8 cellular contexts compared by ENCODE assay signal in the genomic region with DNA sequence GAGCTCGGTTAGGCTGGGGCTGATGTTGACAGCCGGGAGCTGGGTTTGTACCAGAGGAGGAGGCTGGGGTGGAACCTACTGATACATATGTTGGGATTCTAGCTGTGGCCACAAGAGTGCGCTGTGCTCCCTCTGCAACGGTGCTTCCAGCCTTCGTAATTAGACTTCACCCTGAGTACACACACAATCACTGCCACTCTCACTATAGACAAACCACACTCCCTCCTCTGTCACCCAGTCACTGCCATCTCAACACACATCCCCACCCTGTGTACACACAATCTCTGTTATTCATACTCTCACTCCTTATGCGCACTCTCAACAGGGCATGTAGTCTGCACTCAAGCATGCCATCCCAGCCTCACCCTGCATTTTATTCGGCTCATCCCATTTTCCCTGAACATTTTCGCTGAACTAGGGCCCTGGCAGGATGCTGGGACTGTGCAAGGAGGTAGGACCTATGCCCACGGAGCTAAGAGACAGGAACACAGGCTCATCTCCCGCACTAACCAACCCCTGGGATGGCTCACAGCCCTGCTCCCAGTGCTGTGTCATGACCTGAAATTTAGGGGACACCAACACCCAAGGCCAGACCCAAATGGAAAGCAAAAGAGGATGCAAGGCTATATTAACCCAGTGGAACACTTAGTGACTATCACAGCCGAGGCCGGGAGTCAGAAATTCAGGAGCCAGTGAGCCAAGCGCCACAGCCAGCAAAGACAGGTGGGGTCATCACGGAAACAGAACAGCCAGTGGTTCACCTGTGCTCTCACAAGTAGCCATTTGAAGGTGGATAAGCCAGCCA. TPM values are rescaled to one million over a fixed set of nuclear protein-coding genes. Genes with fewer than 3 reads are reported as not detected.
DNase-seq lines count a peak whose midpoint lies in the region; ATAC-seq and TF ChIP-seq lines count a peak whose summit lies in the region.

No MANE protein-coding gene starts in this region.

- peak overlapping the region in 13 of 59 donors; percentile 10 to 60 (median 33) for H3K27ac ChIP-seq in dorsolateral prefrontal cortex

- H3K27me3 ChIP-seq in dorsolateral prefrontal cortex = peaks cover 0 to 19% (median 9%) of the 10 kb centered on the region in 45 donors

- intact Hi-C loops in dorsolateral prefrontal cortex (cut with DNase I) = loop anchor here (1.0 to 2.0 kb wide), 3 partner anchors 66 to 74 kb away; no protein-coding TSS in a partner anchor

- peak; percentile 66 for DNase-seq in COR-L47 (lab: John Stamatoyannopoulos, UW)
- DNase-seq in NCI-H69 (lab: John Stamatoyannopoulos, UW) = peak; percentile 74
- DNase-seq in activated CD4-positive, alpha-beta T cell treated with anti-CD3 and anti-CD28 coated beads, Interleukin-2, amount 50 U/mL, for 24 hours (ENCODE audit: low read depth in 1 of 2, low spot score in 1 of 2) = peak; percentile 37 to 52
- DNase-seq in dorsolateral prefrontal cortex = peak; percentile 68 to 88 (median 82)
- peak; percentile 82 to 91 for DNase-seq in lung microvascular endothelial cell (ENCODE audit: low read depth in 2 of 2)
- DNase-seq in stimulated activated CD8-positive, alpha-beta memory T cell treated with anti-CD3 and anti-CD28 coated beads, Interleukin-12 subunit alpha, Interleukin-12 subunit beta, amount 100 ng/mL, for 1 hour (ENCODE audit: low read depth) = peak; percentile 20

- ATAC-seq in HG03280 (IDR thresholded peaks at IDR 0.05; ENCODE audit: unreplicated experiment) (peak; percentile 65), GM19324 (IDR thresholded peaks at IDR 0.05; ENCODE audit: low FRiP score, unreplicated experiment) (no peak)

- peak; percentile 67 to 95 (median 88) for TF ChIP-seq CTCF in dorsolateral prefrontal cortex (IDR thresholded peaks at IDR 0.05 in 54 of 56, conservative IDR thresholded peaks at IDR 0.05 in 2 of 56; ENCODE audit: low read depth in 1 of 56, partially characterized antibody in 56 of 56)

- no peak overlapping the region for H3K4me3 ChIP-seq in dorsolateral prefrontal cortex

RNA-seq across cellular contexts. Expression of a gene that starts 5.7 kb away (rescaled TPM):
- total RNA-seq in dorsolateral prefrontal cortex = 1 to 10 TPM in 11 of 120 experiments, under 1 TPM in 68, not detected in 41; 0.20 to 2.7 (median 0.49) TPM
- not detected in 2 replicates for total RNA-seq in lung microvascular endothelial cell

RNA-seq across cellular contexts. Expression of a gene that starts 6.1 kb away (rescaled TPM):
- total RNA-seq in dorsolateral prefrontal cortex = 10 to 100 TPM in 15 of 120 experiments, 1 to 10 TPM in 105; 1.3 to 19.5 (median 5.2) TPM
- 47.2 and 60.8 TPM in 2 replicates for total RNA-seq in lung microvascular endothelial cell

RNA-seq across cellular contexts. Expression of a gene that starts 27.2 kb away (rescaled TPM):
- under 1 TPM in 11 of 120 experiments, not detected in 109; 0.17 to 0.37 (median 0.28) TPM for total RNA-seq in dorsolateral prefrontal cortex
- not detected in 2 replicates for total RNA-seq in lung microvascular endothelial cell

RNA-seq across cellular contexts. Expression of a gene that starts 31.9 kb away (rescaled TPM):
- total RNA-seq in dorsolateral prefrontal cortex (1 to 10 TPM in 74 of 120 experiments, under 1 TPM in 36, not detected in 10; 0.32 to 5.2 (median 1.3) TPM), lung microvascular endothelial cell (not detected in 2 replicates)

Comparison
In these comparisons a context has a peak if more than half of its experiments do, and no peak if none do; other contexts are left out.
1. DNase-seq: peak in every context shown above with its lines; median percentile 86 in lung microvascular endothelial cell; 82 in dorsolateral prefrontal cortex; 74 in NCI-H69; 66 in COR-L47; 44 in activated CD4-positive, alpha-beta T cell treated with anti-CD3 and anti-CD28 coated beads, Interleukin-2, amount 50 U/mL, for 24 hours; 20 in stimulated activated CD8-positive, alpha-beta memory T cell treated with anti-CD3 and anti-CD28 coated beads, Interleukin-12 subunit alpha, Interleukin-12 subunit beta, amount 100 ng/mL, for 1 hour.